Comparison of ENCODE assay signal across 27 cellular contexts in genomic region chr20:40939667-40940066, GRCh38.
"Had no signal": no experiment of that assay in that cellular context is flagged by ENCODE, and none has a peak within 500 bp of the region (broad histone marks: within the 10 kb centered on the region; RNA-seq: fewer than 3 reads in every experiment).

No MANE protein-coding gene starts in this region.

- H3K27me3 ChIP-seq: left lung, ovary, right atrium auricular region, sigmoid colon, spleen, suprapubic skin, tibial artery, upper lobe of right lung had no signal

- H3K4me3 Mint-ChIP-seq: naive thymus-derived CD8-positive, alpha-beta T cell; nephron; neural crest cell; stimulated activated effector memory CD8-positive, alpha-beta T cell treated with anti-CD3 and anti-CD28 coated beads, Interleukin-12 subunit alpha, Interleukin-12 subunit beta, amount 100 ng/mL, for 72 hours; stimulated activated naive CD8-positive, alpha-beta T cell treated with anti-CD3 and anti-CD28 coated beads, Interleukin-15, Interleukin-2, amounts not matched to agents 100 ng/mL and 50 ng/mL, for 24 hours had no signal

- H3K36me3 ChIP-seq: left lung, lower lobe of right lung, ovary, right atrium auricular region, sigmoid colon, spleen, suprapubic skin, thoracic aorta, tibial artery, upper lobe of right lung had no signal

- H3K36me3 Mint-ChIP-seq: naive thymus-derived CD8-positive, alpha-beta T cell; stimulated activated effector memory CD8-positive, alpha-beta T cell treated with anti-CD3 and anti-CD28 coated beads, Interleukin-12 subunit alpha, Interleukin-12 subunit beta, amount 100 ng/mL, for 72 hours had no signal

- H3K27me3 Mint-ChIP-seq: naive thymus-derived CD8-positive, alpha-beta T cell; stimulated activated naive CD8-positive, alpha-beta T cell treated with anti-CD3 and anti-CD28 coated beads, Interleukin-15, Interleukin-2, amounts not matched to agents 100 ng/mL and 50 ng/mL, for 24 hours had no signal

- H3K9me3 Mint-ChIP-seq: naive thymus-derived CD8-positive, alpha-beta T cell; nephron; stimulated activated effector memory CD8-positive, alpha-beta T cell treated with anti-CD3 and anti-CD28 coated beads, Interleukin-12 subunit alpha, Interleukin-12 subunit beta, amount 100 ng/mL, for 72 hours; stimulated activated naive CD8-positive, alpha-beta T cell treated with anti-CD3 and anti-CD28 coated beads, Interleukin-15, Interleukin-2, amounts not matched to agents 100 ng/mL and 50 ng/mL, for 24 hours had no signal

- H3K4me1 Mint-ChIP-seq: nephron, neural crest cell had no signal

- FAIRE-seq: kidney, small intestine, urothelium cell line had no signal

- ATAC-seq: left colon; left lung; lower lobe of right lung; naive thymus-derived CD8-positive, alpha-beta T cell; stimulated activated effector memory CD8-positive, alpha-beta T cell treated with anti-CD3 and anti-CD28 coated beads, Interleukin-12 subunit alpha, Interleukin-12 subunit beta, amount 100 ng/mL, for 72 hours; upper lobe of right lung had no signal

- H3K9me3 ChIP-seq: left lung, lower lobe of right lung, ovary, right atrium auricular region, sigmoid colon, spleen, suprapubic skin, thoracic aorta, tibial artery, upper lobe of right lung had no signal

- H3K4me1 ChIP-seq: lower lobe of right lung, right atrium auricular region, sigmoid colon, suprapubic skin, tibial artery, upper lobe of right lung had no signal

- H3K4me3 ChIP-seq: left lung, lower lobe of right lung, ovary, right atrium auricular region, sigmoid colon, spleen, suprapubic skin, thoracic aorta, tibial artery, upper lobe of right lung had no signal

- DNase-seq: hippocampal formation; kidney; left colon; left lung; lower lobe of right lung; mammary epithelial cell; mesenchymal stem cell; naive thymus-derived CD8-positive, alpha-beta T cell; occipital lobe; ovary; sigmoid colon; small intestine; spleen; stimulated activated CD4-positive, alpha-beta T cell treated with anti-CD3 and anti-CD28 coated beads, Interleukin-4, amount 100 ng/mL, for 24 hours; stimulated activated naive CD4-positive, alpha-beta T cell; tibial artery; trophoblast cell; upper lobe of right lung had no signal

- H3K27ac ChIP-seq: left lung, lower lobe of right lung, ovary, right atrium auricular region, sigmoid colon, suprapubic skin, thoracic aorta, tibial artery, upper lobe of right lung had no signal

- H3K27ac Mint-ChIP-seq: nephron; progenitor cell of endocrine pancreas; stimulated activated effector memory CD8-positive, alpha-beta T cell treated with anti-CD3 and anti-CD28 coated beads, Interleukin-12 subunit alpha, Interleukin-12 subunit beta, amount 100 ng/mL, for 72 hours; stimulated activated naive CD8-positive, alpha-beta T cell treated with anti-CD3 and anti-CD28 coated beads, Interleukin-15, Interleukin-2, amounts not matched to agents 100 ng/mL and 50 ng/mL, for 24 hours had no signal
